8 cellular contexts compared by ENCODE assay signal in the genomic region with DNA sequence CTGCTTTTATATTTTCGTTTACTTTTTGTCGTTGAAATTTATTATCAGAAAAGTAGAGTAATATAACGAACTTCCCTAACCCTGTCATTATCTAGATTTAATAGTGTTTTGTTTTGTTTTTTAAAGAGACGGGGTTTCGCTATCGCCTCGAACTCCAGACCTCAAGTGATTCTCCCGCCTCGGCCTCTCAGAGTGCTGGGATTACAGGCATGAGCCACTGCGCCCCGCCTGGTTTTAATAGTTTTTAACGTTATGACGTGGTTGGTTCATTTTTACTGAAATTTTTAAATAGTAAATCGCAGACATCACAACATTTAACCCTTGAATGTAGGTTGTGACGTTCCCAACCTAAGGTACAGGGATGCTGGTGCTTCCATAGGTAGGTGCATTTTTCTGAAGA. TPM values are rescaled to one million over a fixed set of nuclear protein-coding genes. Genes with fewer than 3 reads are reported as not detected.
DNase-seq lines count a peak whose midpoint lies in the region; ATAC-seq and TF ChIP-seq lines count a peak whose summit lies in the region.

No MANE protein-coding gene starts in this region.

- peak overlapping the region; percentile 98 for H3K4me3 Mint-ChIP-seq in stimulated activated naive CD8-positive, alpha-beta T cell treated with anti-CD3 and anti-CD28 coated beads, Interleukin-15, Interleukin-2, amounts not matched to agents 100 ng/mL and 50 ng/mL, for 24 hours

- no peaks in the 10 kb centered on the region for H3K27me3 Mint-ChIP-seq in stimulated activated naive CD8-positive, alpha-beta T cell treated with anti-CD3 and anti-CD28 coated beads, Interleukin-15, Interleukin-2, amounts not matched to agents 100 ng/mL and 50 ng/mL, for 24 hours

- H3K27ac ChIP-seq in adipose tissue (ENCODE audit: low read depth, low read length) = peak overlapping the region; percentile 79

- POLR2A ChIA-PET in BJ (lab: Charles Lee) = no interaction called here

- H3K79me2 ChIP-seq in Loucy (ENCODE audit: insufficient read depth, low read length) = peaks cover 77% of the 10 kb centered on the region

- peak overlapping the region; percentile 92 for H3K4me2 ChIP-seq in Loucy (ENCODE audit: low read depth, low read length, poor library complexity, severe bottlenecking)

- no peak for DNase-seq in BJ (ENCODE audit: low read depth)
- peak; percentile 14 for DNase-seq in kidney tubule cell (ENCODE audit: low spot score)
- DNase-seq in SHP77 (lab: John Stamatoyannopoulos, UW) = no peak

- peaks cover 51% of the 10 kb centered on the region for H3K4me1 ChIP-seq in Loucy (ENCODE audit: insufficient read depth, low read length, poor library complexity, severe bottlenecking)

- no peaks in the 10 kb centered on the region for H3F3A ChIP-seq in Loucy (ENCODE audit: low read depth)

- peak overlapping the region; percentile 99 for H3K27ac Mint-ChIP-seq in stimulated activated naive CD8-positive, alpha-beta T cell treated with anti-CD3 and anti-CD28 coated beads, Interleukin-15, Interleukin-2, amounts not matched to agents 100 ng/mL and 50 ng/mL, for 24 hours

- no peak for TF ChIP-seq CTCF in BJ (IDR thresholded peaks at IDR 0.05; ENCODE audit: insufficient read depth, low read depth, low read length)
- TF ChIP-seq CTCF in Loucy (conservative IDR thresholded peaks at IDR 0.05; ENCODE audit: low read length) = no peak

- no peaks in the 10 kb centered on the region for H3K9me2 ChIP-seq in Loucy (replicated peaks; ENCODE audit: low read depth, low read length)

- peaks cover 48% of the 10 kb centered on the region for H4K20me1 ChIP-seq in Loucy (ENCODE audit: insufficient read depth, low read length, poor library complexity, severe bottlenecking)

- ATAC-seq in HG02884 (IDR thresholded peaks at IDR 0.05; ENCODE audit: unreplicated experiment) = no peak
- no peak for ATAC-seq in HG03521 (IDR thresholded peaks at IDR 0.05; ENCODE audit: unreplicated experiment)

- H3K4me1 Mint-ChIP-seq in stimulated activated naive CD8-positive, alpha-beta T cell treated with anti-CD3 and anti-CD28 coated beads, Interleukin-15, Interleukin-2, amounts not matched to agents 100 ng/mL and 50 ng/mL, for 24 hours (ENCODE audit: low read depth) = peaks cover 58% of the 10 kb centered on the region

- WGBS in adipose tissue, 3 donors = 10 to 16% (median 14%) methylated on average over 15 of the region's 15 CpGs

- H3K9me3 ChIP-seq in Loucy (ENCODE audit: insufficient read depth, low read depth, low read length) = no peaks in the 10 kb centered on the region

- H3K36me3 ChIP-seq in BJ (ENCODE audit: control insufficient read depth, insufficient read depth, low read length) (peaks cover 7% of the 10 kb centered on the region), Loucy (ENCODE audit: insufficient read depth, low read length) (peaks cover 12% of the 10 kb centered on the region; the same call in 1 of the 2 replicates)

- H3K27me3 ChIP-seq in BJ (ENCODE audit: control insufficient read depth, insufficient read depth, low read length) (no peaks in the 10 kb centered on the region), Loucy (ENCODE audit: insufficient read depth, low read length, poor library complexity, severe bottlenecking) (no peaks in the 10 kb centered on the region)

- peaks cover 39% of the 10 kb centered on the region for H3K36me3 Mint-ChIP-seq in stimulated activated naive CD8-positive, alpha-beta T cell treated with anti-CD3 and anti-CD28 coated beads, Interleukin-15, Interleukin-2, amounts not matched to agents 100 ng/mL and 50 ng/mL, for 24 hours (ENCODE audit: low read depth)

- no peak overlapping the region for H2AFZ ChIP-seq in Loucy (ENCODE audit: low read length)

- H3K4me3 ChIP-seq in BJ (ENCODE audit: low read depth, low read length) (peak overlapping the region; percentile 74), Loucy (ENCODE audit: low read length, poor library complexity, severe bottlenecking) (peak overlapping the region; percentile 85)

- H3K9me3 Mint-ChIP-seq in stimulated activated naive CD8-positive, alpha-beta T cell treated with anti-CD3 and anti-CD28 coated beads, Interleukin-15, Interleukin-2, amounts not matched to agents 100 ng/mL and 50 ng/mL, for 24 hours = no peaks in the 10 kb centered on the region

- CTCF ChIA-PET in BJ (lab: Yijun Ruan, JAX) = interaction anchor here (0.8 to 1.5 kb wide), 3 partner anchors 16 to 216 kb away, joined by 3 to 5 read pairs (median 3); no protein-coding TSS in a partner anchor

- peak overlapping the region; percentile 95 for H3K9ac ChIP-seq in Loucy (ENCODE audit: low read depth, low read length, poor library complexity, severe bottlenecking)

RNA-seq across cellular contexts. Expression of gene NGRN, which starts 1.0 kb away (rescaled TPM):
- 63.5 and 76.8 TPM in 2 replicates for polyA plus RNA-seq in BJ (2011; rRNA removed)
- polyA minus RNA-seq in BJ (2011; rRNA and poly(A)+ RNA removed) = 14.5 and 35.8 TPM in 2 replicates
- 10 to 100 TPM; 25.0 to 91.9 (median 64.1) TPM for polyA plus RNA-seq in adipose tissue

RNA-seq across cellular contexts. Expression of gene TTLL13, which starts 17.1 kb away (rescaled TPM):
- polyA plus RNA-seq in BJ (2011; rRNA removed) (0.04 and 0.05 TPM in 2 replicates), adipose tissue (under 1 TPM in 1 of 3 donors, not detected in 2; 0.08 TPM)
- 0.24 TPM in 1 of 2 replicates, not detected in the other for polyA minus RNA-seq in BJ (2011; rRNA and poly(A)+ RNA removed)

RNA-seq across cellular contexts. Expression of gene GDPGP1, which starts 32.5 kb away (rescaled TPM):
- polyA plus RNA-seq in BJ (2011; rRNA removed) = 2.4 and 4.8 TPM in 2 replicates
- 12.4 and 17.6 TPM in 2 replicates for polyA minus RNA-seq in BJ (2011; rRNA and poly(A)+ RNA removed)
- polyA plus RNA-seq in adipose tissue = 1 to 10 TPM; 2.6 to 3.7 (median 2.8) TPM

RNA-seq across cellular contexts. Expression of gene CIB1, which starts 32.7 kb away (rescaled TPM):
- polyA plus RNA-seq in BJ (2011; rRNA removed) (60.5 and 102 TPM in 2 replicates), adipose tissue (100 to 1,000 TPM; 105 to 188 (median 112) TPM)
- 17.8 and 34.4 TPM in 2 replicates for polyA minus RNA-seq in BJ (2011; rRNA and poly(A)+ RNA removed)
